18 cellular contexts compared by ENCODE assay signal in the genomic region with DNA sequence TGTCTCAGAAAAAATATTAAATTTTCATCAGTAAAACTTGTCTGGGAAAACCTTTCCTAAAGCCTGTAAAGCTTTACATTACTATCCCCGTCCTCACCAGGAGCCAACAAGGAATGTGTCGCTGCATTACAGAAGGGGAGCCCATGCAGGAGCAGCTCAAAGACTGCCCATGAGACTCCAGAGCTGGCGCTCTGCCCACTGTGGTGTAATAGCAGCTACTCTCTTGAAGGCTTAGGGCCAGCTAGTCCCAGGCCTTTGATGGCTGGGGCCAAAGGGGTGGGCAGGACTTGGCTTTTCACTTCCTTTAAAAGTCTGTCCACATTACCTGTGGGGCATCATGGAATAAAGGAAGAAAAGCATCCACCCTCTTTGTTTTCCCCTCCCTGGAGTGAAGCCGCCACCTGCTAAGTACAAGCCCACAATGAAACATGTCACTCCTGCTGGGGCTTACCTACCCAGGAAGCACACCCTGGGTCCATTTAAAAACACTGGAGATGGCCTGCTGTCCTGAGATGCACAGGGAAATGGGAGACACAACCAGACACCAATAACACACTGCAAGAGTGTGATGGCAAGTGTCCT.
DNase-seq lines count a peak whose midpoint lies in the region; ATAC-seq and TF ChIP-seq lines count a peak whose summit lies in the region.
"Had no signal": no experiment of that assay in that cellular context is flagged by ENCODE, and none has a peak within 500 bp of the region (broad histone marks: within the 10 kb centered on the region; RNA-seq: fewer than 3 reads in every experiment).

No MANE protein-coding gene starts in this region.

- TF ChIP-seq CTCF in coronary artery (IDR thresholded peaks at IDR 0.05) (no peak), tibial nerve (IDR thresholded peaks at IDR 0.05) (no peak), MM.1S (IDR thresholded peaks at IDR 0.05; ENCODE audit: low read length) (no peak)

- H3K9me2 ChIP-seq in MM.1S (replicated peaks; ENCODE audit: insufficient read depth, low read length): no peaks in the 10 kb centered on the region

- H3K9ac ChIP-seq in MM.1S (ENCODE audit: low read length): no peak overlapping the region

- H2AFZ ChIP-seq in MM.1S (ENCODE audit: low read length): no peak overlapping the region

- 73 to 78% methylated on average over 4 of the region's 4 CpGs for WGBS in tibial nerve, 2 donors

- H3K27me3 ChIP-seq in tibial nerve (no peaks in the 10 kb centered on the region), MM.1S (replicated peaks; ENCODE audit: insufficient read depth, low read length) (no peaks in the 10 kb centered on the region)
- H3K27me3 ChIP-seq: heart right ventricle, Peyer's patch had no signal

- H3K4me2 ChIP-seq in MM.1S (ENCODE audit: low read depth, low read length): no peak overlapping the region

- peaks cover 0 to 34% (median 4%) of the 10 kb centered on the region in 4 donors for H3K4me1 ChIP-seq in tibial nerve
- 0 out of 2 replicates have a peak, but pooled peaks cover 2% of the 10 kb centered on the region for H3K4me1 ChIP-seq in MM.1S (ENCODE audit: low read length)

- H3K9me3 ChIP-seq in tibial nerve (no peaks in the 10 kb centered on the region), MM.1S (replicated peaks; ENCODE audit: insufficient read depth, low read length) (no peaks in the 10 kb centered on the region)
- H3K9me3 ChIP-seq: heart right ventricle, Peyer's patch had no signal

- no peaks in the 10 kb centered on the region for H4K20me1 ChIP-seq in MM.1S (ENCODE audit: insufficient read depth, low read length)

- DNase-seq in NCI-H1105 treated with DMSO at 0.1 percent for 48 hours (lab: John Stamatoyannopoulos, UW) (peak; percentile 6), NCI-H1105 (lab: John Stamatoyannopoulos, UW) (no peak), coronary artery (ENCODE audit: low spot score) (peak; percentile 78), iris pigment epithelial cell (ENCODE audit: low read depth) (peak; percentile 48), tibial nerve (ENCODE audit: low spot score in 2 of 2) (peak; percentile 79 to 81), MM.1S (no peak)
- DNase-seq in stimulated activated CD4-positive, alpha-beta T cell treated with anti-CD3 and anti-CD28 coated beads, Interleukin-4, amount 100 ng/mL, for 4 hours: no peak
- DNase-seq: 8988T; activated gamma-delta T cell treated with Interleukin-2 at 50 U/mL for 16 hours; CD8-positive, alpha-beta T cell; naive B cell; NCI-H1436; NCI-H524; stimulated activated CD4-positive, alpha-beta T cell treated with anti-CD3 and anti-CD28 coated beads, Interleukin-1b, Interleukin-23, amount 100 ng/mL, for 48 hours; WERI-Rb-1 had no signal

- no peaks in the 10 kb centered on the region for H3F3A ChIP-seq in MM.1S (ENCODE audit: insufficient read depth, low read length)

- H3K27ac ChIP-seq in coronary artery (no peak overlapping the region), tibial nerve (no peak overlapping the region), MM.1S (ENCODE audit: low read length) (no peak overlapping the region)
- H3K27ac ChIP-seq: heart right ventricle, Peyer's patch, WERI-Rb-1 had no signal

- no peak for ATAC-seq in HG03457 (IDR thresholded peaks at IDR 0.05; ENCODE audit: unreplicated experiment)
- ATAC-seq: CD8-positive, alpha-beta T cell had no signal

- H3K4me3 ChIP-seq in coronary artery (no peak overlapping the region), tibial nerve (no peak overlapping the region), MM.1S (ENCODE audit: low read length) (no peak overlapping the region)
- H3K4me3 ChIP-seq: heart right ventricle, Peyer's patch had no signal

- no peaks in the 10 kb centered on the region for H3K79me2 ChIP-seq in MM.1S (ENCODE audit: low read length)

- no peaks in the 10 kb centered on the region for H3K36me3 ChIP-seq in tibial nerve
- H3K36me3 ChIP-seq in MM.1S (replicated peaks; ENCODE audit: insufficient read depth, low read length): no peaks in the 10 kb centered on the region
- H3K36me3 ChIP-seq: heart right ventricle, Peyer's patch, WERI-Rb-1 had no signal

- TF ChIP-seq EP300 in tibial nerve (IDR thresholded peaks at IDR 0.05): peak in 1 of 2 donors; percentile 10

- no peak for TF ChIP-seq POLR2A in tibial nerve (IDR thresholded peaks at IDR 0.05)

Comparison
In these comparisons a context has a peak if more than half of its experiments do, and no peak if none do; other contexts are left out.
1. DNase-seq: peak in NCI-H1105 treated with DMSO at 0.1 percent for 48 hours (single experiment), coronary artery (single experiment), iris pigment epithelial cell (single experiment) and tibial nerve (2 of 2); none in NCI-H1105 (single experiment), MM.1S (single experiment) and stimulated activated CD4-positive, alpha-beta T cell treated with anti-CD3 and anti-CD28 coated beads, Interleukin-4, amount 100 ng/mL, for 4 hours (0 of 2).